Comparison of ENCODE assay signal across 1 cellular context in genomic region chr21:43789276-43790052, GRCh38.
TF ChIP-seq lines count a peak whose summit lies in the region.

RRP1 (plus strand) TSS chr21:43789577; CDS start chr21:43789630, 53 bp downstream.

TF ChIP-seq in HepG2, 621 proteins besides CTCF, POLR2A, EP300 and RAD21 (continued from another document and continues in another):
- TF ChIP-seq CAMTA2 (CRISPR knock-in tag; IDR thresholded peaks at IDR 0.05; ENCODE audit: borderline replicate concordance) (no peak), RFX3 (CRISPR knock-in tag; IDR thresholded peaks at IDR 0.05) (no peak), CBX5 (CRISPR knock-in tag; IDR thresholded peaks at IDR 0.05; ENCODE audit: borderline replicate concordance) (no peak; the same call in 1 of the 2 replicates), CREM (IDR thresholded peaks at IDR 0.05) (peak; percentile 85), CREM (CRISPR knock-in tag; IDR thresholded peaks at IDR 0.05) (peak; percentile 88), HNRNPK (IDR thresholded peaks at IDR 0.05; ENCODE audit: low read depth, low read length, poor library complexity, severe bottlenecking) (peak; percentile 8), HINFP (CRISPR knock-in tag; IDR thresholded peaks at IDR 0.05; ENCODE audit: low read depth) (peak; percentile 70; the same call in 1 of the 2 replicates), MAF1 (CRISPR knock-in tag; IDR thresholded peaks at IDR 0.05; ENCODE audit: borderline replicate concordance) (no peak), ZNF282 (IDR thresholded peaks at IDR 0.05; ENCODE audit: partially characterized antibody) (no peak), DNMT1 (CRISPR knock-in tag; IDR thresholded peaks at IDR 0.05) (peak; percentile 74; the same call in 1 of the 2 replicates), FOXO4 (CRISPR knock-in tag; conservative IDR thresholded peaks at IDR 0.05) (no peak), ZNF724P (CRISPR knock-in tag; IDR thresholded peaks at IDR 0.05; ENCODE audit: borderline replicate concordance) (no peak; the same call in 1 of the 2 replicates), ZNF124 (CRISPR knock-in tag; IDR thresholded peaks at IDR 0.05) (peak; percentile 55; the same call in 1 of the 2 replicates), RBM22 (optimal IDR thresholded peaks at IDR 0.05; ENCODE audit: low read length) (no peak), ZNF512B (CRISPR knock-in tag; IDR thresholded peaks at IDR 0.05; ENCODE audit: borderline replicate concordance) (no peak), NFYB (CRISPR knock-in tag; IDR thresholded peaks at IDR 0.05) (no peak), KLF16 (CRISPR knock-in tag; IDR thresholded peaks at IDR 0.05) (peak in 1 of 2 experiments; percentile 56; a peak in 1 of 4 replicates), ZNF3 (CRISPR knock-in tag; IDR thresholded peaks at IDR 0.05) (no peak; the same call in 1 of the 2 replicates), PLRG1 (conservative IDR thresholded peaks at IDR 0.05) (no peak), ZNF354B (CRISPR knock-in tag; IDR thresholded peaks at IDR 0.05) (no peak), HMG20A (CRISPR knock-in tag; IDR thresholded peaks at IDR 0.05; ENCODE audit: borderline replicate concordance) (no peak), SP140L (CRISPR knock-in tag; IDR thresholded peaks at IDR 0.05; ENCODE audit: borderline replicate concordance) (0 out of 2 replicates have a peak, but pooled peaks have one; percentile 51), RFX5 (IDR thresholded peaks at IDR 0.05; ENCODE audit: low read depth, low read length) (peak; percentile 80), ZNF564 (CRISPR knock-in tag; IDR thresholded peaks at IDR 0.05) (no peak), SMC3 (IDR thresholded peaks at IDR 0.05; ENCODE audit: low read length) (no peak), HNF4A (CRISPR knock-in tag; IDR thresholded peaks at IDR 0.05) (no peak), ZSCAN20 (CRISPR knock-in tag; IDR thresholded peaks at IDR 0.05; ENCODE audit: borderline replicate concordance) (no peak), ZNF616 (CRISPR knock-in tag; IDR thresholded peaks at IDR 0.05; ENCODE audit: low read depth) (peak; percentile 96), ZNF891 (CRISPR knock-in tag; IDR thresholded peaks at IDR 0.05) (no peak), PCBP2 (optimal IDR thresholded peaks at IDR 0.05; ENCODE audit: low read depth, low read length, poor library complexity, severe bottlenecking) (no peak), HNF4G (IDR thresholded peaks at IDR 0.05; ENCODE audit: borderline replicate concordance, low read depth, low read length) (no peak), HNF4G (CRISPR knock-in tag; IDR thresholded peaks at IDR 0.05; ENCODE audit: borderline replicate concordance, low read depth) (no peak), JUN (CRISPR knock-in tag; IDR thresholded peaks at IDR 0.05) (no peak)
- TF ChIP-seq, protein P1, sequence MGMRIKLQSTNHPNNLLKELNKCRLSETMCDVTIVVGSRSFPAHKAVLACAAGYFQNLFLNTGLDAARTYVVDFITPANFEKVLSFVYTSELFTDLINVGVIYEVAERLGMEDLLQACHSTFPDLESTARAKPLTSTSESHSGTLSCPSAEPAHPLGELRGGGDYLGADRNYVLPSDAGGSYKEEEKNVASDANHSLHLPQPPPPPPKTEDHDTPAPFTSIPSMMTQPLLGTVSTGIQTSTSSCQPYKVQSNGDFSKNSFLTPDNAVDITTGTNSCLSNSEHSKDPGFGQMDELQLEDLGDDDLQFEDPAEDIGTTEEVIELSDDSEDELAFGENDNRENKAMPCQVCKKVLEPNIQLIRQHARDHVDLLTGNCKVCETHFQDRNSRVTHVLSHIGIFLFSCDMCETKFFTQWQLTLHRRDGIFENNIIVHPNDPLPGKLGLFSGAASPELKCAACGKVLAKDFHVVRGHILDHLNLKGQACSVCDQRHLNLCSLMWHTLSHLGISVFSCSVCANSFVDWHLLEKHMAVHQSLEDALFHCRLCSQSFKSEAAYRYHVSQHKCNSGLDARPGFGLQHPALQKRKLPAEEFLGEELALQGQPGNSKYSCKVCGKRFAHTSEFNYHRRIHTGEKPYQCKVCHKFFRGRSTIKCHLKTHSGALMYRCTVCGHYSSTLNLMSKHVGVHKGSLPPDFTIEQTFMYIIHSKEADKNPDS (CRISPR knock-in tag; IDR thresholded peaks at IDR 0.05) = no peak
- TF ChIP-seq, protein P2, sequence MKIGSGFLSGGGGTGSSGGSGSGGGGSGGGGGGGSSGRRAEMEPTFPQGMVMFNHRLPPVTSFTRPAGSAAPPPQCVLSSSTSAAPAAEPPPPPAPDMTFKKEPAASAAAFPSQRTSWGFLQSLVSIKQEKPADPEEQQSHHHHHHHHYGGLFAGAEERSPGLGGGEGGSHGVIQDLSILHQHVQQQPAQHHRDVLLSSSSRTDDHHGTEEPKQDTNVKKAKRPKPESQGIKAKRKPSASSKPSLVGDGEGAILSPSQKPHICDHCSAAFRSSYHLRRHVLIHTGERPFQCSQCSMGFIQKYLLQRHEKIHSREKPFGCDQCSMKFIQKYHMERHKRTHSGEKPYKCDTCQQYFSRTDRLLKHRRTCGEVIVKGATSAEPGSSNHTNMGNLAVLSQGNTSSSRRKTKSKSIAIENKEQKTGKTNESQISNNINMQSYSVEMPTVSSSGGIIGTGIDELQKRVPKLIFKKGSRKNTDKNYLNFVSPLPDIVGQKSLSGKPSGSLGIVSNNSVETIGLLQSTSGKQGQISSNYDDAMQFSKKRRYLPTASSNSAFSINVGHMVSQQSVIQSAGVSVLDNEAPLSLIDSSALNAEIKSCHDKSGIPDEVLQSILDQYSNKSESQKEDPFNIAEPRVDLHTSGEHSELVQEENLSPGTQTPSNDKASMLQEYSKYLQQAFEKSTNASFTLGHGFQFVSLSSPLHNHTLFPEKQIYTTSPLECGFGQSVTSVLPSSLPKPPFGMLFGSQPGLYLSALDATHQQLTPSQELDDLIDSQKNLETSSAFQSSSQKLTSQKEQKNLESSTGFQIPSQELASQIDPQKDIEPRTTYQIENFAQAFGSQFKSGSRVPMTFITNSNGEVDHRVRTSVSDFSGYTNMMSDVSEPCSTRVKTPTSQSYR (CRISPR knock-in tag; IDR thresholded peaks at IDR 0.05; ENCODE audit: borderline replicate concordance) = no peak
- TF ChIP-seq, protein P3, sequence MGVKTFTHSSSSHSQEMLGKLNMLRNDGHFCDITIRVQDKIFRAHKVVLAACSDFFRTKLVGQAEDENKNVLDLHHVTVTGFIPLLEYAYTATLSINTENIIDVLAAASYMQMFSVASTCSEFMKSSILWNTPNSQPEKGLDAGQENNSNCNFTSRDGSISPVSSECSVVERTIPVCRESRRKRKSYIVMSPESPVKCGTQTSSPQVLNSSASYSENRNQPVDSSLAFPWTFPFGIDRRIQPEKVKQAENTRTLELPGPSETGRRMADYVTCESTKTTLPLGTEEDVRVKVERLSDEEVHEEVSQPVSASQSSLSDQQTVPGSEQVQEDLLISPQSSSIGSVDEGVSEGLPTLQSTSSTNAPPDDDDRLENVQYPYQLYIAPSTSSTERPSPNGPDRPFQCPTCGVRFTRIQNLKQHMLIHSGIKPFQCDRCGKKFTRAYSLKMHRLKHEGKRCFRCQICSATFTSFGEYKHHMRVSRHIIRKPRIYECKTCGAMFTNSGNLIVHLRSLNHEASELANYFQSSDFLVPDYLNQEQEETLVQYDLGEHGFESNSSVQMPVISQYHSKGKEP (CRISPR knock-in tag; IDR thresholded peaks at IDR 0.05) = peak; percentile 54; the same call in 1 of the 2 replicates
- TF ChIP-seq, protein P4, sequence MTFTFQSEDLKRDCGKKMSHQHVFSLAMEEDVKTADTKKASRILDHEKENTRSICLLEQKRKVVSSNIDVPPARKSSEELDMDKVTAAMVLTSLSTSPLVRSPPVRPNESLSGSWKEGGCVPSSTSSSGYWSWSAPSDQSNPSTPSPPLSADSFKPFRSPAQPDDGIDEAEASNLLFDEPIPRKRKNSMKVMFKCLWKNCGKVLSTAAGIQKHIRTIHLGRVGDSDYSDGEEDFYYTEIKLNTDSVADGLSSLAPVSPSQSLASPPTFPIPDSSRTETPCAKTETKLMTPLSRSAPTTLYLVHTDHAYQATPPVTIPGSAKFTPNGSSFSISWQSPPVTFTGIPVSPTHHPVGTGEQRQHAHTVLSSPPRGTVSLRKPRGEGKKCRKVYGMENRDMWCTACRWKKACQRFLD (CRISPR knock-in tag; IDR thresholded peaks at IDR 0.05; ENCODE audit: borderline replicate concordance) = no peak
- TF ChIP-seq, protein P5, sequence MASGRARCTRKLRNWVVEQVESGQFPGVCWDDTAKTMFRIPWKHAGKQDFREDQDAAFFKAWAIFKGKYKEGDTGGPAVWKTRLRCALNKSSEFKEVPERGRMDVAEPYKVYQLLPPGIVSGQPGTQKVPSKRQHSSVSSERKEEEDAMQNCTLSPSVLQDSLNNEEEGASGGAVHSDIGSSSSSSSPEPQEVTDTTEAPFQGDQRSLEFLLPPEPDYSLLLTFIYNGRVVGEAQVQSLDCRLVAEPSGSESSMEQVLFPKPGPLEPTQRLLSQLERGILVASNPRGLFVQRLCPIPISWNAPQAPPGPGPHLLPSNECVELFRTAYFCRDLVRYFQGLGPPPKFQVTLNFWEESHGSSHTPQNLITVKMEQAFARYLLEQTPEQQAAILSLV (CRISPR knock-in tag; IDR thresholded peaks at IDR 0.05; ENCODE audit: borderline replicate concordance) = peak; percentile 93; the same call in 1 of the 2 replicates
- TF ChIP-seq, protein P6, sequence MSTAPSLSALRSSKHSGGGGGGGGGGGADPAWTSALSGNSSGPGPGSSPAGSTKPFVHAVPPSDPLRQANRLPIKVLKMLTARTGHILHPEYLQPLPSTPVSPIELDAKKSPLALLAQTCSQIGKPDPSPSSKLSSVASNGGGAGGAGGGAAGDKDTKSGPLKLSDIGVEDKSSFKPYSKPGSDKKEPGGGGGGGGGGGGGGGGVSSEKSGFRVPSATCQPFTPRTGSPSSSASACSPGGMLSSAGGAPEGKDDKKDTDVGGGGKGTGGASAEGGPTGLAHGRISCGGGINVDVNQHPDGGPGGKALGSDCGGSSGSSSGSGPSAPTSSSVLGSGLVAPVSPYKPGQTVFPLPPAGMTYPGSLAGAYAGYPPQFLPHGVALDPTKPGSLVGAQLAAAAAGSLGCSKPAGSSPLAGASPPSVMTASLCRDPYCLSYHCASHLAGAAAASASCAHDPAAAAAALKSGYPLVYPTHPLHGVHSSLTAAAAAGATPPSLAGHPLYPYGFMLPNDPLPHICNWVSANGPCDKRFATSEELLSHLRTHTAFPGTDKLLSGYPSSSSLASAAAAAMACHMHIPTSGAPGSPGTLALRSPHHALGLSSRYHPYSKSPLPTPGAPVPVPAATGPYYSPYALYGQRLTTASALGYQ (CRISPR knock-in tag; IDR thresholded peaks at IDR 0.05) = no peak
- TF ChIP-seq, protein P7, sequence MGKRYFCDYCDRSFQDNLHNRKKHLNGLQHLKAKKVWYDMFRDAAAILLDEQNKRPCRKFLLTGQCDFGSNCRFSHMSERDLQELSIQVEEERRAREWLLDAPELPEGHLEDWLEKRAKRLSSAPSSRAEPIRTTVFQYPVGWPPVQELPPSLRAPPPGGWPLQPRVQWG (CRISPR knock-in tag; IDR thresholded peaks at IDR 0.05; ENCODE audit: borderline replicate concordance, low read depth) = no peak
- TF ChIP-seq, protein P8, sequence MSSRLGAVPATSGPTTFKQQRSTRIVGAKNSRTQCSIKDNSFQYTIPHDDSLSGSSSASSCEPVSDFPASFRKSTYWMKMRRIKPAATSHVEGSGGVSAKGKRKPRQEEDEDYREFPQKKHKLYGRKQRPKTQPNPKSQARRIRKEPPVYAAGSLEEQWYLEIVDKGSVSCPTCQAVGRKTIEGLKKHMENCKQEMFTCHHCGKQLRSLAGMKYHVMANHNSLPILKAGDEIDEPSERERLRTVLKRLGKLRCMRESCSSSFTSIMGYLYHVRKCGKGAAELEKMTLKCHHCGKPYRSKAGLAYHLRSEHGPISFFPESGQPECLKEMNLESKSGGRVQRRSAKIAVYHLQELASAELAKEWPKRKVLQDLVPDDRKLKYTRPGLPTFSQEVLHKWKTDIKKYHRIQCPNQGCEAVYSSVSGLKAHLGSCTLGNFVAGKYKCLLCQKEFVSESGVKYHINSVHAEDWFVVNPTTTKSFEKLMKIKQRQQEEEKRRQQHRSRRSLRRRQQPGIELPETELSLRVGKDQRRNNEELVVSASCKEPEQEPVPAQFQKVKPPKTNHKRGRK (CRISPR knock-in tag; IDR thresholded peaks at IDR 0.05) = no peak
